1 cellular context compared by ENCODE assay signal in genomic region chr5:33440482-33441240, GRCh38.
TF ChIP-seq lines count a peak whose summit lies in the region.

TSS of gene TARS1 (plus strand) at chr5:33440965. CDS start at chr5:33441087, 122 bp downstream.

TF ChIP-seq in HepG2, 621 proteins besides CTCF, POLR2A, EP300 and RAD21 (continued from another document and continues in another):
- peak; percentile 57; the same call in 1 of the 2 replicates for TF ChIP-seq ZNF609 (CRISPR knock-in tag; IDR thresholded peaks at IDR 0.05; ENCODE audit: borderline replicate concordance)
- TF ChIP-seq TRIM24 (CRISPR knock-in tag; IDR thresholded peaks at IDR 0.05): no peak
- TF ChIP-seq RORA (CRISPR knock-in tag; IDR thresholded peaks at IDR 0.05): no peak
- 0 out of 2 replicates have a peak, but pooled peaks have one; percentile 33 for TF ChIP-seq SATB2 (CRISPR knock-in tag; IDR thresholded peaks at IDR 0.05)
- 0 out of 2 replicates have a peak, but pooled peaks have one; percentile 51 for TF ChIP-seq ZNF546 (CRISPR knock-in tag; conservative IDR thresholded peaks at IDR 0.05)
- TF ChIP-seq ZBTB39 (CRISPR knock-in tag; IDR thresholded peaks at IDR 0.05): no peak
- peak; percentile 76 for TF ChIP-seq CREM (IDR thresholded peaks at IDR 0.05)
- no peak for TF ChIP-seq CREM (CRISPR knock-in tag; IDR thresholded peaks at IDR 0.05)
- TF ChIP-seq ZNF513 (CRISPR knock-in tag; conservative IDR thresholded peaks at IDR 0.05): no peak
- no peak; the same call in 1 of the 2 replicates for TF ChIP-seq DNMT3B (CRISPR knock-in tag; conservative IDR thresholded peaks at IDR 0.05)
- TF ChIP-seq ZNF10 (CRISPR knock-in tag; IDR thresholded peaks at IDR 0.05; ENCODE audit: borderline replicate concordance, low read depth): no peak
- no peak for TF ChIP-seq ZNF570 (CRISPR knock-in tag; IDR thresholded peaks at IDR 0.05; ENCODE audit: borderline replicate concordance)
- TF ChIP-seq HNRNPH1 (optimal IDR thresholded peaks at IDR 0.05; ENCODE audit: low read depth, low read length): no peak
- no peak for TF ChIP-seq PTBP1 (IDR thresholded peaks at IDR 0.05; ENCODE audit: low read depth, low read length, poor library complexity, severe bottlenecking)
- TF ChIP-seq REL (CRISPR knock-in tag; conservative IDR thresholded peaks at IDR 0.05): no peak
- TF ChIP-seq MLLT10 (CRISPR knock-in tag; IDR thresholded peaks at IDR 0.05): no peak
- no peak for TF ChIP-seq ZNF292 (CRISPR knock-in tag; IDR thresholded peaks at IDR 0.05; ENCODE audit: borderline replicate concordance, low read depth)
- TF ChIP-seq THAP7 (CRISPR knock-in tag; IDR thresholded peaks at IDR 0.05): 0 out of 2 replicates have a peak, but pooled peaks have one; percentile 4
- TF ChIP-seq ZNF33B (CRISPR knock-in tag; IDR thresholded peaks at IDR 0.05): no peak
- peak; percentile 74; the same call in 1 of the 2 replicates for TF ChIP-seq ZNF773 (CRISPR knock-in tag; IDR thresholded peaks at IDR 0.05; ENCODE audit: borderline replicate concordance)
- no peak for TF ChIP-seq NPAS2 (CRISPR knock-in tag; IDR thresholded peaks at IDR 0.05; ENCODE audit: borderline replicate concordance)
- TF ChIP-seq NFE2L2 (IDR thresholded peaks at IDR 0.05; ENCODE audit: low read length): no peak
- TF ChIP-seq ZNF446 (CRISPR knock-in tag; IDR thresholded peaks at IDR 0.05): no peak
- 0 out of 2 replicates have a peak, but pooled peaks have one; percentile 77 for TF ChIP-seq ZNF510 (CRISPR knock-in tag; IDR thresholded peaks at IDR 0.05; ENCODE audit: low read depth)
- TF ChIP-seq FOXO1 (CRISPR knock-in tag; IDR thresholded peaks at IDR 0.05): no peak; the same call in 1 of the 2 replicates
- no peak for TF ChIP-seq LCORL (IDR thresholded peaks at IDR 0.05)
- no peak; the same call in none of the 2 replicates for TF ChIP-seq LCORL (CRISPR knock-in tag; IDR thresholded peaks at IDR 0.05)
- peak; percentile 12; the same call in 1 of the 2 replicates for TF ChIP-seq NR2F6 (IDR thresholded peaks at IDR 0.05)
- TF ChIP-seq NR2F6 (CRISPR knock-in tag; IDR thresholded peaks at IDR 0.05): peak; percentile 72
- TF ChIP-seq ZNF724P (CRISPR knock-in tag; IDR thresholded peaks at IDR 0.05; ENCODE audit: borderline replicate concordance): no peak
- peak; percentile 80 for TF ChIP-seq BCL3 (CRISPR knock-in tag; IDR thresholded peaks at IDR 0.05)
- peak; percentile 89 for TF ChIP-seq NFYB (CRISPR knock-in tag; IDR thresholded peaks at IDR 0.05)
- TF ChIP-seq ARID4A (CRISPR knock-in tag; IDR thresholded peaks at IDR 0.05; ENCODE audit: borderline replicate concordance): peak; percentile 91
- peak; percentile 53; the same call in 1 of the 2 replicates for TF ChIP-seq GABPA (IDR thresholded peaks at IDR 0.05; ENCODE audit: low read depth, low read length)
- TF ChIP-seq GABPA (CRISPR knock-in tag; IDR thresholded peaks at IDR 0.05; ENCODE audit: low read depth): peak; percentile 90
- TF ChIP-seq DMAP1 (CRISPR knock-in tag; IDR thresholded peaks at IDR 0.05): peak; percentile 99
- TF ChIP-seq ZNF33A (CRISPR knock-in tag; IDR thresholded peaks at IDR 0.05; ENCODE audit: borderline replicate concordance): no peak
- TF ChIP-seq KLF13 (CRISPR knock-in tag; IDR thresholded peaks at IDR 0.05): no peak
- TF ChIP-seq NBN (conservative IDR thresholded peaks at IDR 0.05): no peak
- peak; percentile 29; the same call in 1 of the 2 replicates for TF ChIP-seq HINFP (CRISPR knock-in tag; IDR thresholded peaks at IDR 0.05; ENCODE audit: low read depth)
- TF ChIP-seq ZNF616 (CRISPR knock-in tag; IDR thresholded peaks at IDR 0.05; ENCODE audit: low read depth): no peak
- TF ChIP-seq SKI (IDR thresholded peaks at IDR 0.05; ENCODE audit: partially characterized antibody): peak; percentile 96
- TF ChIP-seq GLI4 (CRISPR knock-in tag; IDR thresholded peaks at IDR 0.05; ENCODE audit: borderline replicate concordance): no peak
- no peak for TF ChIP-seq JARID2 (CRISPR knock-in tag; IDR thresholded peaks at IDR 0.05; ENCODE audit: insufficient replicate concordance)
- TF ChIP-seq ZNF232 (CRISPR knock-in tag; IDR thresholded peaks at IDR 0.05; ENCODE audit: borderline replicate concordance): peak; percentile 77; the same call in 1 of the 2 replicates
- no peak; the same call in 1 of the 2 replicates for TF ChIP-seq GMEB1 (CRISPR knock-in tag; IDR thresholded peaks at IDR 0.05; ENCODE audit: borderline replicate concordance)
- TF ChIP-seq TP53 (CRISPR knock-in tag; conservative IDR thresholded peaks at IDR 0.05): no peak; the same call in 1 of the 2 replicates
